9 cellular contexts compared by ENCODE assay signal in genomic region chr14:100078997-100079561, GRCh38. TPM values are rescaled to one million over a fixed set of nuclear protein-coding genes. Genes with fewer than 3 reads are reported as not detected.
DNase-seq lines count a peak whose midpoint lies in the region; ATAC-seq, FAIRE-seq and TF ChIP-seq lines count a peak whose summit lies in the region.
"Had no signal": no experiment of that assay in that cellular context is flagged by ENCODE, and none has a peak within 500 bp of the region (broad histone marks: within the 10 kb centered on the region; RNA-seq: fewer than 3 reads in every experiment).

No MANE protein-coding gene starts in this region.

- TF ChIP-seq EP300 in HepG2 (IDR thresholded peaks at IDR 0.05; ENCODE audit: low read depth in 2 of 2, low read length in 2 of 2) = no peak
- no peak for TF ChIP-seq EP300 in HepG2 (CRISPR knock-in tag; IDR thresholded peaks at IDR 0.05; ENCODE audit: borderline replicate concordance)

- TF ChIP-seq POLR2A in right lobe of liver (IDR thresholded peaks at IDR 0.05) (no peak), HepG2 (IDR thresholded peaks at IDR 0.05; ENCODE audit: insufficient read depth in 1 of 2, low read depth in 2 of 2, low read length in 2 of 2) (no peak)

- DNase-seq in right lobe of liver (no peak), HepG2 (ENCODE audit: low spot score) (no peak), LHCN-M2 (ENCODE audit: low read depth) (peak; percentile 71), colonic mucosa (peak; percentile 34), skeletal muscle cell (ENCODE audit: low read depth) (peak; percentile 61), cortex of kidney (lab: John Stamatoyannopoulos, UW) (no peak), putamen (ENCODE audit: low spot score) (no peak)
- peak; percentile 93 for DNase-seq in activated CD4-positive, alpha-beta T cell treated with anti-CD3 and anti-CD28 coated beads, Interleukin-2, amount 10 ng/mL, durations not matched to agents 7 days and 5 days

- no peaks in the 10 kb centered on the region for H3K27me3 Mint-ChIP-seq in activated CD4-positive, alpha-beta T cell treated with anti-CD3 and anti-CD28 coated beads, Interleukin-2, amount 10 ng/mL, durations not matched to agents 7 days and 5 days

- H3K9me3 ChIP-seq in right lobe of liver (no peaks in the 10 kb centered on the region), HepG2 (ENCODE audit: low read length) (no peaks in the 10 kb centered on the region), colonic mucosa (no peaks in the 10 kb centered on the region)

- H3K4me1 ChIP-seq in right lobe of liver (peaks cover 0 to 4% (median 0%) of the 10 kb centered on the region in 4 donors), HepG2 (ENCODE audit: insufficient read depth, low read length) (no peaks in the 10 kb centered on the region), colonic mucosa (no peaks in the 10 kb centered on the region)

- H3K27ac ChIP-seq in right lobe of liver (no peak overlapping the region), HepG2 (ENCODE audit: extremely low read length, insufficient read depth, low read length) (no peak overlapping the region), colonic mucosa (peak overlapping the region; percentile 34)
- H3K27ac ChIP-seq: C4-2B had no signal

- FAIRE-seq in HepG2 (lab: Jason Lieb, UNC) = no peak

- peaks cover 97% of the 10 kb centered on the region for H3K4me1 Mint-ChIP-seq in activated CD4-positive, alpha-beta T cell treated with anti-CD3 and anti-CD28 coated beads, Interleukin-2, amount 10 ng/mL, durations not matched to agents 7 days and 5 days

- no peak overlapping the region for H2AFZ ChIP-seq in HepG2 (ENCODE audit: low read length)

- peak overlapping the region; percentile 90 for H3K27ac Mint-ChIP-seq in activated CD4-positive, alpha-beta T cell treated with anti-CD3 and anti-CD28 coated beads, Interleukin-2, amount 10 ng/mL, durations not matched to agents 7 days and 5 days

- H3K4me2 ChIP-seq in HepG2 (ENCODE audit: low read depth, low read length) = no peak overlapping the region

- no peaks in the 10 kb centered on the region for H3K36me3 ChIP-seq in right lobe of liver
- no peaks in the 10 kb centered on the region for H3K36me3 ChIP-seq in HepG2 (replicated peaks in 1 of 2; ENCODE audit: control insufficient read depth in 1 of 2, insufficient read depth in 2 of 2, low read length in 2 of 2)
- no peaks in the 10 kb centered on the region for H3K36me3 ChIP-seq in colonic mucosa

- no peaks in the 10 kb centered on the region for H3K9me3 Mint-ChIP-seq in activated CD4-positive, alpha-beta T cell treated with anti-CD3 and anti-CD28 coated beads, Interleukin-2, amount 10 ng/mL, durations not matched to agents 7 days and 5 days

- no peak for TF ChIP-seq RAD21 in HepG2 (CRISPR knock-in tag; IDR thresholded peaks at IDR 0.05)

- 43% methylated on average over 2 of the region's 8 CpGs for WGBS in right lobe of liver (ENCODE audit: insufficient coverage, low coverage, low lambda C conversion rate, missing lambda C conversion rate)
- 96% methylated on average over 7 of the region's 8 CpGs for WGBS in HepG2 (ENCODE audit: low lambda C conversion rate)

- H3K36me3 Mint-ChIP-seq in activated CD4-positive, alpha-beta T cell treated with anti-CD3 and anti-CD28 coated beads, Interleukin-2, amount 10 ng/mL, durations not matched to agents 7 days and 5 days (ENCODE audit: low read depth) = peaks cover 84% of the 10 kb centered on the region

- POLR2A ChIA-PET in HepG2 (lab: Yijun Ruan, JAX) = no interaction called here
- POLR2A ChIA-PET in activated CD4-positive, alpha-beta T cell treated with anti-CD3 and anti-CD28 coated beads, Interleukin-2, amount 10 ng/mL, durations not matched to agents 7 days and 5 days (lab: Charles Lee) = interaction anchor here (0.8 to 1.6 kb wide), 5 partner anchors 10 to 25 kb away, joined by 3 to 9 read pairs (median 3); partner anchors contain the start of gene EVL

- ATAC-seq in right lobe of liver = peak in 3 of 4 donors; percentile 31 to 42 (median 34)
- no peak; the same call in 2 of the 3 replicates for ATAC-seq in HepG2

- BruUV-seq in HepG2 (replicated peaks; lab: Mats Ljungman, UMichigan) = no TSS peak

- intact Hi-C loops in right lobe of liver (cut with DNase I) (no loop called here), HepG2 (cut with micrococcal nuclease; ENCODE audit: unreplicated experiment) (no loop called here), colonic mucosa (cut with DNase I) (no loop called here)

- no peaks in the 10 kb centered on the region for H3K79me2 ChIP-seq in HepG2 (ENCODE audit: insufficient read depth, low read length)

- H3K4me3 ChIP-seq in right lobe of liver = no peak overlapping the region
- no peak overlapping the region for H3K4me3 ChIP-seq in HepG2 (replicated peaks in 1 of 3; ENCODE audit: insufficient read depth in 1 of 3, low read depth in 2 of 3, low read length in 3 of 3)
- no peak overlapping the region for H3K4me3 ChIP-seq in colonic mucosa
- no peak overlapping the region for H3K4me3 ChIP-seq in skeletal muscle cell (ENCODE audit: low read depth, low read length)

- CTCF ChIA-PET in HepG2 (lab: Yijun Ruan, JAX; ENCODE audit: low intra/inter-chr PET ratio, low total read pairs) = no interaction called here
- CTCF ChIA-PET in activated CD4-positive, alpha-beta T cell treated with anti-CD3 and anti-CD28 coated beads, Interleukin-2, amount 10 ng/mL, durations not matched to agents 7 days and 5 days (lab: Charles Lee) = interaction anchor here (0.6 to 9.4 kb wide), 12 partner anchors 11 to 114 kb away, joined by 3 to 114 read pairs (median 5); partner anchors contain the start of gene EVL

- no peaks in the 10 kb centered on the region for H4K20me1 ChIP-seq in HepG2 (ENCODE audit: insufficient read depth, low read length)

- TF ChIP-seq CTCF in right lobe of liver (IDR thresholded peaks at IDR 0.05) (no peak), HepG2 (CRISPR knock-in tag; IDR thresholded peaks at IDR 0.05) (no peak; the same call in 1 of the 2 replicates), colonic mucosa (IDR thresholded peaks at IDR 0.05) (no peak)

- H3K27me3 ChIP-seq in right lobe of liver (no peaks in the 10 kb centered on the region), HepG2 (ENCODE audit: control insufficient read depth in 1 of 2, insufficient read depth in 2 of 2, low read length in 2 of 2) (no peaks in the 10 kb centered on the region), colonic mucosa (no peaks in the 10 kb centered on the region)

- H3K4me3 Mint-ChIP-seq in activated CD4-positive, alpha-beta T cell treated with anti-CD3 and anti-CD28 coated beads, Interleukin-2, amount 10 ng/mL, durations not matched to agents 7 days and 5 days = peak overlapping the region; percentile 78

- in situ Hi-C loops in HepG2 (cut with HindIII; ENCODE audit: extremely low pct_ligation_motif_present, low pct_unique_long_range_greater_than_20kb) = no loop called here

- H3K9ac ChIP-seq in HepG2 (ENCODE audit: insufficient read depth, low read depth, low read length) = no peak overlapping the region
- no peak overlapping the region for H3K9ac ChIP-seq in colonic mucosa (ENCODE audit: low read depth in 2 of 2, low read length in 2 of 2)

TF ChIP-seq in HepG2, 621 proteins besides CTCF, POLR2A, EP300 and RAD21 (continues in another document):
- TF ChIP-seq HDAC2 (CRISPR knock-in tag; IDR thresholded peaks at IDR 0.05) (no peak), ZNF557 (CRISPR knock-in tag; IDR thresholded peaks at IDR 0.05) (no peak)

RNA-seq across cellular contexts. Expression of gene EVL, which starts 13.9 kb away (rescaled TPM):
- 100 to 1,000 TPM in 2 of 6 experiments, 10 to 100 TPM in 4; 23.6 to 162 (median 68.4) TPM for total RNA-seq in right lobe of liver
- total RNA-seq in HepG2 (2016; rRNA removed; fragmentation: Illumina TruSeq; extraction: Trizol) = 10.5 and 15.1 TPM in 2 replicates
- total RNA-seq in HepG2 (2016; cell fraction: cytosol; rRNA removed; fragmentation: Illumina TruSeq; extraction: Trizol; ENCODE audit: low read depth) = 23.1 and 32.6 TPM in 2 replicates
- total RNA-seq in HepG2 (2016; cell fraction: insoluble cytoplasmic fraction; rRNA removed; fragmentation: Illumina TruSeq; extraction: Trizol) = 10.2 and 17.0 TPM in 2 replicates
- total RNA-seq in HepG2 (2016; cell fraction: membrane; rRNA removed; fragmentation: Illumina TruSeq; extraction: Trizol) = 35.4 and 40.2 TPM in 2 replicates
- total RNA-seq in HepG2 (2016; cell fraction: nucleus; rRNA removed; fragmentation: Illumina TruSeq; extraction: Trizol) = 23.3 and 27.6 TPM in 2 replicates
- polyA plus RNA-seq in HepG2 (2011; rRNA removed) = 28.7 and 31.2 TPM in 2 replicates
- polyA plus RNA-seq in HepG2 (2011; cell fraction: cytosol; rRNA removed) = 12.0 and 12.7 TPM in 2 replicates
- polyA plus RNA-seq in HepG2 (2011; cell fraction: nucleus; rRNA removed) = 124 and 138 TPM in 2 replicates
- polyA plus RNA-seq in HepG2 (2012) = 29.8 and 33.6 TPM in 2 replicates
- 101 and 109 TPM in 2 replicates for polyA plus RNA-seq in HepG2 (2016; cell fraction: cytosol; fragmentation: Illumina TruSeq; extraction: Trizol; ENCODE audit: low read depth)
- polyA plus RNA-seq in HepG2 (2016; cell fraction: insoluble cytoplasmic fraction; fragmentation: Illumina TruSeq; extraction: Trizol; ENCODE audit: low read depth) = 23.4 and 35.8 TPM in 2 replicates
- polyA plus RNA-seq in HepG2 (2016; cell fraction: membrane; fragmentation: Illumina TruSeq; extraction: Trizol; ENCODE audit: low read depth) = 114 and 115 TPM in 2 replicates
- 87.0 and 99.6 TPM in 2 replicates for polyA plus RNA-seq in HepG2 (2016; cell fraction: nucleus; fragmentation: Illumina TruSeq; extraction: Trizol; ENCODE audit: insufficient read depth, low read depth)
- 11.3 and 23.0 TPM in 2 replicates for polyA minus RNA-seq in HepG2 (2011; rRNA and poly(A)+ RNA removed; ENCODE audit: low replicate concordance)
- 13.0 and 14.0 TPM in 2 replicates for polyA minus RNA-seq in HepG2 (2011; cell fraction: cytosol; rRNA and poly(A)+ RNA removed)
- 31.1 and 31.2 TPM in 2 replicates for polyA minus RNA-seq in HepG2 (2011; cell fraction: nucleus; rRNA and poly(A)+ RNA removed)
- total RNA-seq in LHCN-M2 (2014; rRNA removed) = 24.1 and 169 TPM in 2 replicates
- polyA plus RNA-seq in LHCN-M2 (2012) = 23.0 TPM
- total RNA-seq in activated CD4-positive, alpha-beta T cell treated with anti-CD3 and anti-CD28 coated beads, Interleukin-2, amount 10 ng/mL, durations not matched to agents 7 days and 5 days = 1,000 to 10,000 TPM; 1,017 to 1,048 TPM
- 10 to 100 TPM; 13.7 to 15.4 TPM for total RNA-seq in colonic mucosa

Comparison
In these comparisons a context has a peak if more than half of its experiments do, and no peak if none do; other contexts are left out.
1. DNase-seq: peak in LHCN-M2 (single experiment), activated CD4-positive, alpha-beta T cell treated with anti-CD3 and anti-CD28 coated beads, Interleukin-2, amount 10 ng/mL, durations not matched to agents 7 days and 5 days (single experiment), colonic mucosa (single experiment) and skeletal muscle cell (single experiment); none in right lobe of liver (0 of 3), HepG2 (single experiment), cortex of kidney (single experiment) and putamen (single experiment).